Comparison of ENCODE assay signal across 8 cellular contexts in the genomic region with DNA sequence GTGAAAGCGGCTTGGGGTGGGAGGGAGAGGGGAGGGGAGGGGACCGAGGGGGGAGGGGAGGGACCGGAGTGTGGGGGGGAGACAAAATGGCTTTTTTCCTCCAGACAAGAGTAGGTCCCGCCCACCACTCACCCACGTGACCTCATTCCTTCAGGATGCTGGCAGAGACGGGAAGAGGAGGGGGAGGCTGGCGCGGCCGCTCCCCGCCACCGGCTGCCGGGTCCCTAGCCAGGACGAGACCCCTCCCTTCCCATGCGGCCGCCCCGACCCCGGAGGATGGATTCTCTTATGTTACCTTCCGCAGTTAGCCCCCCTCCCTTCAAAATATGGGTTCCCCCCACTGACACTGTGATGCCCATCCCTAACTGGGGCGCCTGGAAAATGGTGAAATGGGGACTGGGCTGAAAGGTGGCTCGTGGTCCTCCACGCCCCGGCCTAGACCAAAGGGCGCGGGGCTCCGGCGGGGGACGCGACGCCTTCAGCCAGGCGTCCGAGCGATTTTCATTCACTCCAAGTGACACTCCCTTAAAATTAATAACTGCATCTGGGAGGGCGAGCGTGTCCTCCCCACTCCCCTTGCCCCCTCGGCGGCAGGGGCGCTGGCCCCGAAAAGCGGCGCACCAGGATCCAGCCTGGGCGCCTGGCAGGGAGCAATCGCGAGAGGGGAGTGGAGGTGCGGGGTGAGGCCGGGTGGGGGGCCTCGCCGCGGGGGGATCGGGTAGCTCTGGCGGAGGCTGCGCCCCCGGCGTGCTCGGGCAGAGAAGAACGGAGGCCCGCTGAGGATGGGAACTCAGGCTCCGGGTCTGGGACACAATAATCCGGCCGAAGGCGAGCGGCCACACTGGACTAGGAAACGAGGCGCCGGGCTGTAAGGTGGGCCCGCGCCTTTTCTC. TPM values are rescaled to one million over a fixed set of nuclear protein-coding genes. Genes with fewer than 3 reads are reported as not detected.
A peak's percentile ranks its signal among the peaks of the same experiment; 100 is the strongest.
DNase-seq lines count a peak whose midpoint lies in the region; ATAC-seq and TF ChIP-seq lines count a peak whose summit lies in the region.

Gene PCGF2, minus strand, starts transcription at position 8 of the 893 bp plus-strand sequence. CDS start 7,934 bp downstream, outside the sequence.

- H3K4me1 ChIP-seq in GM23248 (ENCODE audit: insufficient read depth) (peaks cover 14% of the 10 kb centered on the region), right cardiac atrium (ENCODE audit: control insufficient read depth, insufficient read depth, low read length) (peaks cover 5% of the 10 kb centered on the region), parathyroid adenoma (peaks cover 34% of the 10 kb centered on the region)

- H3K36me3 ChIP-seq in GM23248 (ENCODE audit: low read depth) (no peaks in the 10 kb centered on the region), parathyroid adenoma (ENCODE audit: control insufficient read depth, insufficient read depth, low read length) (no peaks in the 10 kb centered on the region)

- intact Hi-C loops in right cardiac atrium (cut with DNase I): no loop called here

- H3K79me2 ChIP-seq in GM23248 (ENCODE audit: insufficient read depth) (peaks cover 55% of the 10 kb centered on the region), parathyroid adenoma (peaks cover 20% of the 10 kb centered on the region)

- peak; percentile 33 to 52 for ATAC-seq in right cardiac atrium
- ATAC-seq in HG02588 (IDR thresholded peaks at IDR 0.05; ENCODE audit: unreplicated experiment): no peak
- ATAC-seq in HG03439 (IDR thresholded peaks at IDR 0.05; ENCODE audit: unreplicated experiment): no peak

- no peak for TF ChIP-seq CTCF in AG09309 (IDR thresholded peaks at IDR 0.05; ENCODE audit: control insufficient read depth, insufficient read depth, low read depth, low read length, missing control alignments)
- no peak for TF ChIP-seq CTCF in parathyroid adenoma (IDR thresholded peaks at IDR 0.05)

- H3K9me2 ChIP-seq in GM23248 (ENCODE audit: insufficient read depth): no peaks in the 10 kb centered on the region

- H3K4me2 ChIP-seq in GM23248 (ENCODE audit: unreplicated experiment) (peak within 1 kb of the TSS; percentile 96), parathyroid adenoma (ENCODE audit: low read length) (peak within 1 kb of the TSS; percentile 93)

- no peaks in the 10 kb centered on the region for H4K20me1 ChIP-seq in GM23248 (ENCODE audit: insufficient read depth)

- H3K27me3 ChIP-seq in GM23248 (replicated peaks; ENCODE audit: insufficient read depth): no peaks in the 10 kb centered on the region
- H3K27me3 ChIP-seq in right cardiac atrium (ENCODE audit: control insufficient read depth, insufficient read depth): no peaks in the 10 kb centered on the region
- H3K27me3 ChIP-seq in parathyroid adenoma (ENCODE audit: control insufficient read depth, insufficient read depth, low read length): no peaks in the 10 kb centered on the region

- H3F3A ChIP-seq in GM23248 (ENCODE audit: insufficient read depth): peaks cover 4% of the 10 kb centered on the region; the same call in 1 of the 2 replicates

- WGBS in GM23248 (ENCODE audit: low coverage in 1 of 2, low lambda C conversion rate in 2 of 2, missing lambda C conversion rate in 2 of 2), 2 experiments: 1 to 2% methylated on average over 22 to 58 of the region's 66 CpGs
- under 1% methylated on average over 66 of the region's 66 CpGs for WGBS in right cardiac atrium

- H3K9ac ChIP-seq in GM23248 (peak within 1 kb of the TSS; percentile 81), parathyroid adenoma (peak within 1 kb of the TSS; percentile 88)

- DNase-seq in AG09309 (ENCODE audit: low read depth) (no peak), GM23248 (peak; percentile 92), NCI-H510A (lab: John Stamatoyannopoulos, UW) (peak; percentile 88), anterior cingulate cortex (lab: John Stamatoyannopoulos, UW) (peak in 52 of 58 donors; percentile 18 to 87 (median 61)), right cardiac atrium (peak; percentile 95 to 98 (median 96))

- in situ Hi-C loops in GM23248 (cut with MboI): no loop called here

- H3K27ac ChIP-seq in GM23248 (peak within 1 kb of the TSS; percentile 50), right cardiac atrium (ENCODE audit: low read length) (peak within 1 kb of the TSS; percentile 88), parathyroid adenoma (peak within 1 kb of the TSS; percentile 96)

- H2AFZ ChIP-seq in GM23248: peak within 1 kb of the TSS; percentile 84
- peak within 1 kb of the TSS; percentile 83 for H2AFZ ChIP-seq in parathyroid adenoma

- H3K4me3 ChIP-seq in AG09309 (ENCODE audit: control insufficient read depth, low read depth, low read length) (peak within 1 kb of the TSS; percentile 99), GM23248 (peak within 1 kb of the TSS; percentile 88), right cardiac atrium (ENCODE audit: low read length) (peak within 1 kb of the TSS; percentile 85), parathyroid adenoma (ENCODE audit: low read depth, low read length) (peak within 1 kb of the TSS; percentile 88)

- H3K9me3 ChIP-seq in GM23248 (ENCODE audit: low read depth) (no peaks in the 10 kb centered on the region), right cardiac atrium (ENCODE audit: control insufficient read depth, low read length) (no peaks in the 10 kb centered on the region), parathyroid adenoma (ENCODE audit: control insufficient read depth, low read length) (no peaks in the 10 kb centered on the region)

RNA-seq across cellular contexts. Expression of gene PCGF2, which starts in this region (rescaled TPM):
- total RNA-seq in GM23248 (2014; rRNA removed; shearing (Covaris generic)): 3.5 and 3.8 TPM in 2 replicates
- polyA plus RNA-seq in GM23248 (2016; fragmentation: Nextera tagmentation; extraction: Ambion mirVana) (4.6 and 5.5 TPM in 2 replicates), right cardiac atrium (34.3 TPM)
- 10 to 100 TPM; 28.2 to 48.4 (median 34.7) TPM for total RNA-seq in right cardiac atrium

Comparison
In these comparisons a context has a peak if more than half of its experiments do, and no peak if none do; other contexts are left out.
1. ATAC-seq: peak in right cardiac atrium (2 of 2); none in HG02588 (single experiment) and HG03439 (single experiment).
2. Peak in every context shown above with its lines, with median percentiles within 50 percentile points of each other: H3K4me3 ChIP-seq and H3K27ac ChIP-seq.